In the genomic region with DNA sequence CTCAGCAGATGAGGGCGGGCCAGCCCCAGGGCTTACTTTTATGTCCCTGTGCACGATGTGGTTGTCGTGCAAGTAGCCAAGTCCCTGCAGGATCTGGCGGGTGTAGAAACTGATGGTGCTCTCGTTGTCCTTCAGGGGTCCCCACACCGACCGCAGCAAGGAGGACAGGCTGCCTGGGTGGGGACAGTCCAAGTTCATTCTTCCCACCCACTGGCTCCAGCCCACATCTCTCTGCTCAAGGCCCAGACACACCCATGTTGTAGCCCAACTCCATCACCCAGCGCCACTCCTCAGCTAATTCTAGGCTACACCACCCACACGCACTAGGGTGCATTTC, we compare ENCODE assay signal across 13 cellular contexts. TPM values are rescaled to one million over a fixed set of nuclear protein-coding genes. Genes with fewer than 3 reads are reported as not detected.
DNase-seq lines count a peak whose midpoint lies in the region; ATAC-seq lines count a peak whose summit lies in the region.
"Had no signal": no experiment of that assay in that cellular context is flagged by ENCODE, and none has a peak within 500 bp of the region (broad histone marks: within the 10 kb centered on the region; RNA-seq: fewer than 3 reads in every experiment).

No MANE protein-coding gene starts in this region.

- peaks cover 6% of the 10 kb centered on the region for H3K27me3 Mint-ChIP-seq in stimulated activated naive CD8-positive, alpha-beta T cell treated with anti-CD3 and anti-CD28 coated beads, Interleukin-15, Interleukin-2, amounts not matched to agents 100 ng/mL and 50 ng/mL, for 24 hours
- no peaks in the 10 kb centered on the region for H3K27me3 Mint-ChIP-seq in activated T-helper 2 cell treated with anti-CD3 and anti-CD28 coated beads, Interferon-gamma antibody, Interleukin-2, Interleukin-4, amounts not matched to agents 10 μg/mL and 5 μg/mL and 100 μg/mL, durations not matched to agents 14 hours and 24 hours and 36 hours (ENCODE audit: low read depth)
- H3K27me3 Mint-ChIP-seq in immature natural killer cell (ENCODE audit: low read depth in 3 of 3), result peaks cover 10 to 20% (median 13%) of the 10 kb centered on the region in 3 donors

- peaks cover 47% of the 10 kb centered on the region for H3K4me1 Mint-ChIP-seq in stimulated activated naive CD8-positive, alpha-beta T cell treated with anti-CD3 and anti-CD28 coated beads, Interleukin-15, Interleukin-2, amounts not matched to agents 100 ng/mL and 50 ng/mL, for 24 hours (ENCODE audit: low read depth)
- peaks cover 32% of the 10 kb centered on the region for H3K4me1 Mint-ChIP-seq in activated T-helper 2 cell treated with anti-CD3 and anti-CD28 coated beads, Interferon-gamma antibody, Interleukin-2, Interleukin-4, amounts not matched to agents 10 μg/mL and 5 μg/mL and 100 μg/mL, durations not matched to agents 14 hours and 24 hours and 36 hours (ENCODE audit: low read depth)
- peaks cover 44 to 49% of the 10 kb centered on the region in 2 donors for H3K4me1 Mint-ChIP-seq in immature natural killer cell

- ATAC-seq in stimulated activated naive CD8-positive, alpha-beta T cell treated with anti-CD3 and anti-CD28 coated beads, Interleukin-15, Interleukin-2, amounts not matched to agents 100 U/mL and 50 U/mL, for 24 hours, result no peak
- ATAC-seq: psoas muscle had no signal

- no peaks in the 10 kb centered on the region for H3K9me3 Mint-ChIP-seq in stimulated activated naive CD8-positive, alpha-beta T cell treated with anti-CD3 and anti-CD28 coated beads, Interleukin-15, Interleukin-2, amounts not matched to agents 100 ng/mL and 50 ng/mL, for 24 hours
- H3K9me3 Mint-ChIP-seq in activated T-helper 2 cell treated with anti-CD3 and anti-CD28 coated beads, Interferon-gamma antibody, Interleukin-2, Interleukin-4, amounts not matched to agents 10 μg/mL and 5 μg/mL and 100 μg/mL, durations not matched to agents 14 hours and 24 hours and 36 hours, result no peaks in the 10 kb centered on the region
- H3K9me3 Mint-ChIP-seq in immature natural killer cell, result no peaks in the 10 kb centered on the region

- no peaks in the 10 kb centered on the region for H3K36me3 Mint-ChIP-seq in stimulated activated naive CD8-positive, alpha-beta T cell treated with anti-CD3 and anti-CD28 coated beads, Interleukin-15, Interleukin-2, amounts not matched to agents 100 ng/mL and 50 ng/mL, for 24 hours (ENCODE audit: low read depth)
- peaks cover 8% of the 10 kb centered on the region for H3K36me3 Mint-ChIP-seq in activated T-helper 2 cell treated with anti-CD3 and anti-CD28 coated beads, Interferon-gamma antibody, Interleukin-2, Interleukin-4, amounts not matched to agents 10 μg/mL and 5 μg/mL and 100 μg/mL, durations not matched to agents 14 hours and 24 hours and 36 hours (ENCODE audit: low read depth)
- no peaks in the 10 kb centered on the region for H3K36me3 Mint-ChIP-seq in immature natural killer cell

- intact Hi-C loops in activated T-helper 2 cell treated with anti-CD3 and anti-CD28 coated beads, Interferon-gamma antibody, Interleukin-2, Interleukin-4, amounts not matched to agents 10 μg/mL and 5 μg/mL and 100 μg/mL, durations not matched to agents 14 hours and 24 hours and 36 hours (cut with micrococcal nuclease), result no loop called here

- DNase-seq in stimulated activated naive CD8-positive, alpha-beta T cell treated with anti-CD3 and anti-CD28 coated beads, Interleukin-15, Interleukin-2, amounts not matched to agents 100 U/mL and 50 U/mL, for 24 hours, result no peak
- no peak for DNase-seq in activated T-helper 2 cell treated with anti-CD3 and anti-CD28 coated beads, Interferon-gamma antibody, Interleukin-2, Interleukin-4, amounts not matched to agents 10 μg/mL and 5 μg/mL and 100 μg/mL, durations not matched to agents 14 hours and 24 hours and 36 hours (ENCODE audit: low spot score)
- DNase-seq in immature natural killer cell (no peak), NOMO-1 treated with DMSO at 0.1 percent for 48 hours (lab: John Stamatoyannopoulos, UW; ENCODE audit: unreplicated experiment) (no peak), NCI-H2081 treated with DMSO at 0.1 percent for 48 hours (lab: John Stamatoyannopoulos, UW) (no peak), SHP77 (lab: John Stamatoyannopoulos, UW) (no peak), HPDE6-E6E7 (ENCODE audit: extremely low spot score) (no peak)
- DNase-seq: C1 segment of cervical spinal cord, NCI-H2029, psoas muscle had no signal

- H3K27ac Mint-ChIP-seq in stimulated activated naive CD8-positive, alpha-beta T cell treated with anti-CD3 and anti-CD28 coated beads, Interleukin-15, Interleukin-2, amounts not matched to agents 100 ng/mL and 50 ng/mL, for 24 hours, result no peak overlapping the region
- H3K27ac Mint-ChIP-seq in activated T-helper 2 cell treated with anti-CD3 and anti-CD28 coated beads, Interferon-gamma antibody, Interleukin-2, Interleukin-4, amounts not matched to agents 10 μg/mL and 5 μg/mL and 100 μg/mL, durations not matched to agents 14 hours and 24 hours and 36 hours, result no peak overlapping the region
- H3K27ac Mint-ChIP-seq in immature natural killer cell, result peak overlapping the region in 3 of 6 donors; percentile 10 to 50 (median 32)

- peak overlapping the region; percentile 60 for H3K4me3 Mint-ChIP-seq in stimulated activated naive CD8-positive, alpha-beta T cell treated with anti-CD3 and anti-CD28 coated beads, Interleukin-15, Interleukin-2, amounts not matched to agents 100 ng/mL and 50 ng/mL, for 24 hours
- H3K4me3 Mint-ChIP-seq in activated T-helper 2 cell treated with anti-CD3 and anti-CD28 coated beads, Interferon-gamma antibody, Interleukin-2, Interleukin-4, amounts not matched to agents 10 μg/mL and 5 μg/mL and 100 μg/mL, durations not matched to agents 14 hours and 24 hours and 36 hours (ENCODE audit: low read depth), result peak overlapping the region; percentile 73
- peak overlapping the region; percentile 71 to 81 (median 76) for H3K4me3 Mint-ChIP-seq in immature natural killer cell

RNA-seq across cellular contexts. Expression of gene MAP3K6, which starts 7.0 kb away (rescaled TPM):
- total RNA-seq in activated T-helper 2 cell treated with anti-CD3 and anti-CD28 coated beads, Interferon-gamma antibody, Interleukin-2, Interleukin-4, amounts not matched to agents 10 μg/mL and 5 μg/mL and 100 μg/mL, durations not matched to agents 14 hours and 24 hours and 36 hours, result 15.8 and 22.0 TPM in 2 replicates
- 1 to 10 TPM; 2.0 to 5.1 (median 3.6) TPM for polyA plus RNA-seq in immature natural killer cell

RNA-seq across cellular contexts. Expression of gene FCN3, which starts 14.8 kb away (rescaled TPM):
- not detected in 2 replicates for total RNA-seq in activated T-helper 2 cell treated with anti-CD3 and anti-CD28 coated beads, Interferon-gamma antibody, Interleukin-2, Interleukin-4, amounts not matched to agents 10 μg/mL and 5 μg/mL and 100 μg/mL, durations not matched to agents 14 hours and 24 hours and 36 hours
- polyA plus RNA-seq in immature natural killer cell, result not detected

RNA-seq across cellular contexts. Expression of gene SYTL1, which starts 18.0 kb away (rescaled TPM):
- 20.0 and 25.7 TPM in 2 replicates for total RNA-seq in activated T-helper 2 cell treated with anti-CD3 and anti-CD28 coated beads, Interferon-gamma antibody, Interleukin-2, Interleukin-4, amounts not matched to agents 10 μg/mL and 5 μg/mL and 100 μg/mL, durations not matched to agents 14 hours and 24 hours and 36 hours
- 100 to 1,000 TPM; 157 to 211 (median 158) TPM for polyA plus RNA-seq in immature natural killer cell

RNA-seq across cellular contexts. Expression of gene CD164L2, which starts 23.3 kb away (rescaled TPM):
- total RNA-seq in activated T-helper 2 cell treated with anti-CD3 and anti-CD28 coated beads, Interferon-gamma antibody, Interleukin-2, Interleukin-4, amounts not matched to agents 10 μg/mL and 5 μg/mL and 100 μg/mL, durations not matched to agents 14 hours and 24 hours and 36 hours, result not detected in 2 replicates
- polyA plus RNA-seq in immature natural killer cell, result not detected
- total RNA-seq: liver, psoas muscle, tibial nerve had no signal
- polyA plus RNA-seq: liver, psoas muscle had no signal

RNA-seq across cellular contexts. Expression of gene GPR3, which starts 32.6 kb away (rescaled TPM):
- total RNA-seq in activated T-helper 2 cell treated with anti-CD3 and anti-CD28 coated beads, Interferon-gamma antibody, Interleukin-2, Interleukin-4, amounts not matched to agents 10 μg/mL and 5 μg/mL and 100 μg/mL, durations not matched to agents 14 hours and 24 hours and 36 hours, result 3.7 and 3.9 TPM in 2 replicates
- not detected for polyA plus RNA-seq in immature natural killer cell
- total RNA-seq: tibial nerve had no signal
